In the genomic region with DNA sequence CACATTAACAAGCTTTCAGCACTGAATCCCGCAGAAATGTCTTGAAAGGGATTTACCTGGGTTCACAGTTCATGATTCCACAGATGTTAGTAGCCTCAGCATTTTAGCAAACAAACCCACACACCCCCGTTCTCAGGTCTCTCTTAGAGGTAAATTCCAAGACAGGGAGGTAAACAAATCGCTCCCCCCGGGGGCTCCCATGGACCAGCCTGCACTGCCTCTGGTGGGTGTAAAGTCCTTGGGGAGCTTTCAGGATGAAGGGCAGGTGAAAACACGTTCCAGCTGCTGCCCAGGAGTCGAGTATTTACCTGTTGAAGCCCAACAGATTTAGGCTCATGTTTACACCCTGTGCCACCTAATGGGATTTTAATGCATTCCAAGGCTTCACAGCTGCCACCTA, we compare ENCODE assay signal across 1 cellular context.
TF ChIP-seq lines count a peak whose summit lies in the region.

No MANE protein-coding gene starts in this region.

TF ChIP-seq in HepG2, 621 proteins besides CTCF, POLR2A, EP300 and RAD21 (continued from another document):
- no peak for TF ChIP-seq TBX3 (IDR thresholded peaks at IDR 0.05; ENCODE audit: borderline replicate concordance)
- TF ChIP-seq FLYWCH1 (CRISPR knock-in tag; IDR thresholded peaks at IDR 0.05) = no peak
- peak; percentile 51; the same call in 1 of the 2 replicates for TF ChIP-seq PAXIP1 (CRISPR knock-in tag; conservative IDR thresholded peaks at IDR 0.05)
- TF ChIP-seq ZNF549 (CRISPR knock-in tag; IDR thresholded peaks at IDR 0.05) = no peak
- 0 out of 2 replicates have a peak, but pooled peaks have one; percentile 34 for TF ChIP-seq KLF12 (CRISPR knock-in tag; IDR thresholded peaks at IDR 0.05; ENCODE audit: borderline replicate concordance)
- TF ChIP-seq TEAD2 (CRISPR knock-in tag; IDR thresholded peaks at IDR 0.05) = no peak
- TF ChIP-seq TOPORS (CRISPR knock-in tag; IDR thresholded peaks at IDR 0.05) = no peak
- TF ChIP-seq ZEB1 (IDR thresholded peaks at IDR 0.05; ENCODE audit: insufficient replicate concordance, low read depth) = peak; percentile 90
